In the genomic region with DNA sequence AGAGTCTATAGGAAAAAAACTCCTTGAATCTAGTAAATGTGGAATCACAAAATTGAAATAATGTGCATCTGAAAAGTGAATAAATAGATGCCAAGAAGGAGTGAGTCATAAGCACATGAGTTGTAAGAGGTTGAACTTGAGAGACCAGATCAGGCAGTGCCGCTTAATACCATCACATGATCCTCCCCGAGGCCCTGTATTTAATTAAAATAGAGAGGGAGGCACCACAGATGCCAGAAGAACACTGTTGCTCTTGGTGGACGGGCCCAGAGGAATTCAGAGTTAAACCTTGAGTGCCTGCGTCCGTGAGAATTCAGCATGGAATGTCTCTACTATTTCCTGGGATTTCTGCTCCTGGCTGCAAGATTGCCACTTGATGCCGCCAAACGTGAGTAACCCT, we compare ENCODE assay signal across 8 cellular contexts. TPM values are rescaled to one million over a fixed set of nuclear protein-coding genes. Genes with fewer than 3 reads are reported as not detected.
DNase-seq lines count a peak whose midpoint lies in the region; TF ChIP-seq lines count a peak whose summit lies in the region.
"Had no signal": no experiment of that assay in that cellular context is flagged by ENCODE, and none has a peak within 500 bp of the region (broad histone marks: within the 10 kb centered on the region; RNA-seq: fewer than 3 reads in every experiment).

A gene (plus strand): TSS at position 236 of the 400 bp plus-strand sequence. CDS start 83 bp downstream, at position 319.

- no peaks in the 10 kb centered on the region for H3K4me1 ChIP-seq in Karpas-422 (ENCODE audit: low read length)

- peaks cover 33% of the 10 kb centered on the region for H3K27me3 Mint-ChIP-seq in type B pancreatic cell

- no peak within 1 kb of the TSS for H3K4me3 ChIP-seq in Karpas-422 (ENCODE audit: low read length)

- H3K27me3 ChIP-seq in Karpas-422 (ENCODE audit: low read length) = peaks cover 5% of the 10 kb centered on the region; the same call in 1 of the 2 replicates

- H3K4me1 Mint-ChIP-seq in type B pancreatic cell (ENCODE audit: unreplicated experiment) = no peaks in the 10 kb centered on the region

- DNase-seq in Karpas-422 (no peak), dedifferentiated amniotic fluid mesenchymal stem cell (ENCODE audit: extremely low spot score) (peak; percentile 97), medulla oblongata (ENCODE audit: extremely low spot score) (peak; percentile 51), type B pancreatic cell (ENCODE audit: extremely low spot score, unreplicated experiment) (no peak), amygdala (lab: John Stamatoyannopoulos, UW) (no peak), NCI-H2029 treated with DMSO at 0.1 percent for 48 hours (lab: John Stamatoyannopoulos, UW) (no peak)
- DNase-seq in stimulated activated CD4-positive, alpha-beta T cell treated with anti-CD3 and anti-CD28 coated beads, Interleukin-15, amount 100 ng/mL, for 24 hours = no peak

- no peak within 1 kb of the TSS for H3K27ac Mint-ChIP-seq in type B pancreatic cell
- H3K27ac Mint-ChIP-seq: activated T-helper 1 cell treated with anti-CD3 and anti-CD28 coated beads, Interleukin-12 subunit alpha, Interleukin-12 subunit beta, Interleukin-2, Interleukin-4 antibody, amounts not matched to agents 30 ng/mL and 10 ng/mL and 1 ng/mL, durations not matched to agents 14 hours and 24 hours and 36 hours had no signal

- no peak within 1 kb of the TSS for H2AFZ ChIP-seq in Karpas-422 (ENCODE audit: low read length)

- no peak for TF ChIP-seq CTCF in type B pancreatic cell (conservative IDR thresholded peaks at IDR 0.05)

- no peaks in the 10 kb centered on the region for H4K20me1 ChIP-seq in Karpas-422 (ENCODE audit: insufficient read depth, low read depth, low read length)

- no peaks in the 10 kb centered on the region for H3K9me2 ChIP-seq in Karpas-422 (replicated peaks; ENCODE audit: insufficient read depth, low read length)

- no peaks in the 10 kb centered on the region for H3K36me3 Mint-ChIP-seq in type B pancreatic cell

- no peaks in the 10 kb centered on the region for H3K36me3 ChIP-seq in Karpas-422 (ENCODE audit: insufficient read depth, low read length)

- no peaks in the 10 kb centered on the region for H3K79me2 ChIP-seq in Karpas-422 (ENCODE audit: low read length)

- H3K4me2 ChIP-seq in Karpas-422 (ENCODE audit: low read depth, low read length, poor library complexity, severe bottlenecking) = no peak within 1 kb of the TSS

- H3K4me3 Mint-ChIP-seq in type B pancreatic cell = no peak within 1 kb of the TSS
- H3K4me3 Mint-ChIP-seq: activated T-helper 1 cell treated with anti-CD3 and anti-CD28 coated beads, Interleukin-12 subunit alpha, Interleukin-12 subunit beta, Interleukin-2, Interleukin-4 antibody, amounts not matched to agents 30 ng/mL and 10 ng/mL and 1 ng/mL, durations not matched to agents 14 hours and 24 hours and 36 hours had no signal

- H3K9ac ChIP-seq in Karpas-422 (ENCODE audit: low read length) = no peak within 1 kb of the TSS

- no peak within 1 kb of the TSS for H3K27ac ChIP-seq in Karpas-422 (ENCODE audit: low read length)

- H3K9me3 ChIP-seq in Karpas-422 (ENCODE audit: low read length) = no peaks in the 10 kb centered on the region

- no peaks in the 10 kb centered on the region for H3K9me3 Mint-ChIP-seq in type B pancreatic cell
- H3K9me3 Mint-ChIP-seq: activated T-helper 1 cell treated with anti-CD3 and anti-CD28 coated beads, Interleukin-12 subunit alpha, Interleukin-12 subunit beta, Interleukin-2, Interleukin-4 antibody, amounts not matched to agents 30 ng/mL and 10 ng/mL and 1 ng/mL, durations not matched to agents 14 hours and 24 hours and 36 hours had no signal

RNA-seq across cellular contexts. Expression of the gene that starts here (rescaled TPM):
- 6.3 and 11.8 TPM in 2 replicates for total RNA-seq in Karpas-422 (2014; rRNA removed; shearing (Covaris generic); ENCODE audit: low replicate concordance)
- total RNA-seq in type B pancreatic cell (ENCODE audit: low replicate concordance) = 7.0 and 13.3 TPM in 2 replicates

Comparison
In these comparisons a context has a peak if more than half of its experiments do, and no peak if none do; other contexts are left out.
1. DNase-seq: peak in dedifferentiated amniotic fluid mesenchymal stem cell (single experiment) and medulla oblongata (single experiment); none in Karpas-422 (single experiment), type B pancreatic cell (single experiment), amygdala (0 of 56), NCI-H2029 treated with DMSO at 0.1 percent for 48 hours (single experiment) and stimulated activated CD4-positive, alpha-beta T cell treated with anti-CD3 and anti-CD28 coated beads, Interleukin-15, amount 100 ng/mL, for 24 hours (single experiment).